21 cellular contexts compared by ENCODE assay signal in the genomic region with DNA sequence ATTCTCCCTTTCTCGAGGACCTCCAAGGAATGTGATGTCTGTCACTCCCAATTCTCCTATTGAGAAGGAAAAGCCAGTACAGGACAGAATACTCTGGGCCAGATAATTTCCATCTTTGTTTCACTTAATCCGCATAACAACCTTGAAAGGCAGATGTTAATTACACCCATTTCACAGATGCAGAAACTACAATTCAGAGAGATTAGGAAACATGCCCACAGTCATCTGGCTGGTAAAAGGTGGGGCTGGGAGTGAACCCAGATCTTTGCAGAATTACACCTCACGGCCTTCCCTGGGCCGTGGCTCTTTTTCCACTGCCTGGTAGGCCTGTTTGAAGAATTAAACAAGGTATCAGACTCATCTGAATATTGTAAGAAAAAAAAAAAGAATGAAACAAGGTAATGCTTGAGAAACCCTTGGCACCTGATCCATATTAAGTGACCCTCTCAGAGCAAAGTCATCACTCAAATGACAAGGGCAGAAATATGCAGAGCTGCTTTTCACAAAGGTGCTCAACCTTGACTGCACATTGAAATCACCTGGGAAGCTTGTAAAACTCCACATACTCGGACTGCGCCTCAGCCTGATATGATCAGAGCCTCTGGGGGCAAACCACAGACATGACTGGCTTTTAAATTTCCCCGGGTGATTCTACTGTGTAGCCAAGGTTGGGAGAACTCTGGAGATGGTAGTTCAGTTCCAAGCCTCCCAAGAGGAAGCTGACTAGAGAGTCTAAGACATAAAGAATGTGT. TPM values are rescaled to one million over a fixed set of nuclear protein-coding genes. Genes with fewer than 3 reads are reported as not detected.
DNase-seq lines count a peak whose midpoint lies in the region; ATAC-seq and TF ChIP-seq lines count a peak whose summit lies in the region.
"Had no signal": no experiment of that assay in that cellular context is flagged by ENCODE, and none has a peak within 500 bp of the region (broad histone marks: within the 10 kb centered on the region; RNA-seq: fewer than 3 reads in every experiment).

No MANE protein-coding gene starts in this region.

- no peak for TF ChIP-seq CTCF in mammary epithelial cell (conservative IDR thresholded peaks at IDR 0.05 in 1 of 2, IDR thresholded peaks at IDR 0.05 in 1 of 2; ENCODE audit: extremely low read depth in 1 of 2, insufficient read depth in 1 of 2, low read depth in 1 of 2, low read length in 2 of 2)
- TF ChIP-seq CTCF in MCF 10A (IDR thresholded peaks at IDR 0.05; ENCODE audit: unreplicated experiment) = no peak
- no peak for TF ChIP-seq CTCF in PC-9 (conservative IDR thresholded peaks at IDR 0.05)
- no peak for TF ChIP-seq CTCF in omental fat pad (IDR thresholded peaks at IDR 0.05)

- H3K36me3 Mint-ChIP-seq in MCF 10A (ENCODE audit: insufficient read depth, unreplicated experiment) = peaks cover 6% of the 10 kb centered on the region

- H3F3A ChIP-seq in PC-9 (ENCODE audit: insufficient read depth, low read depth) = peaks cover 4% of the 10 kb centered on the region; the same call in 1 of the 2 replicates

- 68% methylated on average over 7 of the region's 7 CpGs for whole genome bisulfite sequencing in mammary epithelial cell (ENCODE audit: low coverage, missing lambda C conversion rate)

- H3K4me1 ChIP-seq in mammary epithelial cell (ENCODE audit: insufficient read depth, low read length) = no peaks in the 10 kb centered on the region
- H3K4me1 ChIP-seq in PC-9 (replicated peaks; ENCODE audit: insufficient read depth) = no peaks in the 10 kb centered on the region

- BruUV-seq in mammary epithelial cell (replicated peaks; lab: Mats Ljungman, UMichigan) = no TSS peak
- no TSS peak for BruUV-seq in MCF 10A (replicated peaks; lab: Mats Ljungman, UMichigan)
- no TSS peak for BruUV-seq in PC-9 (replicated peaks; lab: Mats Ljungman, UMichigan)

- DNase-seq in mammary epithelial cell (peak; percentile 35), MCF 10A (ENCODE audit: unreplicated experiment) (no peak), PC-9 (peak; percentile 7 to 86), kidney tubule cell (ENCODE audit: low spot score) (peak; percentile 95), omental fat pad (ENCODE audit: low spot score) (no peak), RKO (ENCODE audit: low spot score) (no peak), DMS114 treated with DMSO at 0.1 percent for 48 hours (lab: John Stamatoyannopoulos, UW; ENCODE audit: unreplicated experiment) (no peak)
- DNase-seq: C1 segment of cervical spinal cord, DMS153, KBM-7, MG63, NCI-H1105, NCI-H187 treated with DMSO at 0.1 percent for 48 hours, NCI-H82 had no signal

- H3K4me3 ChIP-seq in mammary epithelial cell (replicated peaks in 1 of 3; ENCODE audit: insufficient read depth in 1 of 3, low read depth in 2 of 3, low read length in 3 of 3) (no peak overlapping the region), PC-9 (no peak overlapping the region)
- H3K4me3 ChIP-seq: GM12878, GM23338, MG63 had no signal

- H3K79me2 ChIP-seq in mammary epithelial cell (ENCODE audit: insufficient read depth, low read length) (no peaks in the 10 kb centered on the region), PC-9 (ENCODE audit: low read depth) (no peaks in the 10 kb centered on the region)

- no peaks in the 10 kb centered on the region for H3K9me2 ChIP-seq in PC-9 (ENCODE audit: insufficient read depth)

- H3K27me3 Mint-ChIP-seq in MCF 10A (ENCODE audit: insufficient read depth, unreplicated experiment) = no peaks in the 10 kb centered on the region

- no peak overlapping the region for H3K27ac ChIP-seq in mammary epithelial cell (ENCODE audit: insufficient read depth, low read depth, low read length)
- no peak overlapping the region for H3K27ac ChIP-seq in PC-9

- POLR2A ChIA-PET in MCF 10A (lab: Yijun Ruan, JAX) = interaction anchor here (0.5 kb wide), 1 partner anchor 654 kb away, joined by 3 read pairs; no protein-coding TSS in a partner anchor
- POLR2A ChIA-PET in PC-9 (lab: Charles Lee; ENCODE audit: unreplicated experiment) = no interaction called here

- no peaks in the 10 kb centered on the region for H3K4me1 Mint-ChIP-seq in MCF 10A (ENCODE audit: insufficient read depth, unreplicated experiment)

- H3K27me3 ChIP-seq in mammary epithelial cell (ENCODE audit: insufficient read depth, low read length) (no peaks in the 10 kb centered on the region), PC-9 (ENCODE audit: insufficient read depth, low read depth) (peaks cover 12% of the 10 kb centered on the region)
- H3K27me3 ChIP-seq: MG63 had no signal

- ATAC-seq in omental fat pad (ENCODE audit: low FRiP score) = no peak
- no peak for ATAC-seq in GM18909 (IDR thresholded peaks at IDR 0.05; ENCODE audit: poor library complexity, unreplicated experiment)
- ATAC-seq: GM12878, GM23338 had no signal

- H2AFZ ChIP-seq in mammary epithelial cell (ENCODE audit: low read depth, low read length) (no peak overlapping the region), PC-9 (no peak overlapping the region)
- H2AFZ ChIP-seq: GM23338 had no signal

- dilution Hi-C loops in mammary epithelial cell (cut with HindIII; ENCODE audit: low sequenced_read_pairs) = loop anchor here (5.0 to 10.0 kb wide), 2 partner anchors 61 to 67 kb away; no protein-coding TSS in a partner anchor

- H3K4me2 ChIP-seq in mammary epithelial cell (ENCODE audit: insufficient read depth, low read depth, low read length) (no peak overlapping the region), PC-9 (no peak overlapping the region)
- H3K4me2 ChIP-seq: GM23338 had no signal

- in situ Hi-C loops in mammary epithelial cell (cut with MboI; ENCODE audit: low sequenced_read_pairs in 2 of 2) = no loop called here

- H3K27ac Mint-ChIP-seq in MCF 10A (ENCODE audit: low read depth, unreplicated experiment) = no peak overlapping the region
- H3K27ac Mint-ChIP-seq: GM23338 had no signal

- H3K36me3 ChIP-seq in mammary epithelial cell (ENCODE audit: insufficient read depth, low read length) (no peaks in the 10 kb centered on the region), PC-9 (ENCODE audit: low read depth) (no peaks in the 10 kb centered on the region)
- H3K36me3 ChIP-seq: MG63 had no signal

- no peak overlapping the region for H3K4me3 Mint-ChIP-seq in MCF 10A (ENCODE audit: unreplicated experiment)
- H3K4me3 Mint-ChIP-seq: GM23338 had no signal

- intact Hi-C loops in mammary epithelial cell (cut with micrococcal nuclease) (no loop called here), MCF 10A (cut with micrococcal nuclease) (no loop called here), PC-9 (cut with micrococcal nuclease; ENCODE audit: unreplicated experiment) (no loop called here)

- no peaks in the 10 kb centered on the region for H4K20me1 ChIP-seq in mammary epithelial cell (ENCODE audit: insufficient read depth, low read length)
- H4K20me1 ChIP-seq in PC-9 (ENCODE audit: insufficient read depth) = no peaks in the 10 kb centered on the region

- CTCF ChIA-PET in mammary epithelial cell (lab: Charles Lee; ENCODE audit: low non-redundant PET) (interaction anchor here (0.5 kb wide), 1 partner anchor 54 kb away, joined by 10 read pairs; no protein-coding TSS in a partner anchor), MCF 10A (lab: Yijun Ruan, JAX) (no interaction called here), PC-9 (lab: Charles Lee) (interaction anchor here (0.7 kb wide), 1 partner anchor 521 kb away, joined by 3 read pairs; no protein-coding TSS in a partner anchor)

- no peak overlapping the region for H3K9ac ChIP-seq in mammary epithelial cell (ENCODE audit: insufficient read depth, low read length)

- H3K9me3 ChIP-seq in mammary epithelial cell (replicated peaks; ENCODE audit: insufficient read depth, low read length) (no peaks in the 10 kb centered on the region), PC-9 (ENCODE audit: insufficient read depth, low read depth) (no peaks in the 10 kb centered on the region)
- H3K9me3 ChIP-seq: MG63 had no signal

- H3K9me3 Mint-ChIP-seq in MCF 10A (ENCODE audit: unreplicated experiment) = no peaks in the 10 kb centered on the region
- H3K9me3 Mint-ChIP-seq: GM23338 had no signal

RNA-seq across cellular contexts. Expression of a gene that starts 16.6 kb away (rescaled TPM):
- total RNA-seq in mammary epithelial cell = not detected
- polyA plus RNA-seq in mammary epithelial cell = not detected
- not detected for polyA minus RNA-seq in mammary epithelial cell
- not detected in 2 replicates for total RNA-seq in MCF 10A (2022)
- total RNA-seq in PC-9 (2021) = not detected in 2 replicates
- total RNA-seq in omental fat pad = not detected
- total RNA-seq: G401, GM12878, GM23338, HT1080, NCI-H460, SK-MEL-5 had no signal
- polyA plus RNA-seq: GM12878, GM23338 had no signal

RNA-seq across cellular contexts. Expression of a gene that starts 33.0 kb away (rescaled TPM):
- total RNA-seq in mammary epithelial cell = under 1 TPM in 1 of 2 donors, not detected in 1; 0.31 TPM
- polyA plus RNA-seq in mammary epithelial cell = 0.25 TPM
- polyA minus RNA-seq in mammary epithelial cell = not detected
- 0.44 and 0.71 TPM in 2 replicates for total RNA-seq in MCF 10A (2022)
- total RNA-seq in PC-9 (2021) = 0.98 and 2.8 TPM in 2 replicates
- total RNA-seq in omental fat pad = 100 to 1,000 TPM; 106 to 221 (median 175) TPM

RNA-seq across cellular contexts. Expression of a gene that starts 39.6 kb away (rescaled TPM):
- total RNA-seq in mammary epithelial cell (1 to 10 TPM in 1 of 2 donors, under 1 TPM in 1; 0.67 to 2.8 TPM), MCF 10A (2022) (2.6 and 2.9 TPM in 2 replicates), PC-9 (2021) (3.7 TPM in 2 replicates), omental fat pad (10 to 100 TPM in 1 of 4 donors, 1 to 10 TPM in 3; 3.2 to 12.5 (median 5.4) TPM)
- 0.57 TPM for polyA plus RNA-seq in mammary epithelial cell
- not detected for polyA minus RNA-seq in mammary epithelial cell
- total RNA-seq: G401 had no signal

RNA-seq across cellular contexts. Expression of a gene that starts 50.8 kb away (rescaled TPM):
- total RNA-seq in mammary epithelial cell = 100 to 1,000 TPM in 1 of 2 donors, 10 to 100 TPM in 1; 93.5 to 186 TPM
- 168 TPM for polyA plus RNA-seq in mammary epithelial cell
- polyA minus RNA-seq in mammary epithelial cell = 236 TPM
- 220 and 232 TPM in 2 replicates for total RNA-seq in MCF 10A (2022)
- 115 and 122 TPM in 2 replicates for total RNA-seq in PC-9 (2021)
- 100 to 1,000 TPM in 1 of 4 donors, 10 to 100 TPM in 3; 72.1 to 122 (median 77.8) TPM for total RNA-seq in omental fat pad

RNA-seq across cellular contexts. Expression of a gene that starts 59.9 kb away (rescaled TPM):
- 10 to 100 TPM; 90.7 to 99.5 TPM for total RNA-seq in mammary epithelial cell
- polyA plus RNA-seq in mammary epithelial cell = 61.7 TPM
- 36.7 TPM for polyA minus RNA-seq in mammary epithelial cell
- total RNA-seq in MCF 10A (2022) = 78.8 and 81.5 TPM in 2 replicates
- total RNA-seq in PC-9 (2021) = 58.9 and 66.0 TPM in 2 replicates
- 100 to 1,000 TPM in 1 of 4 donors, 10 to 100 TPM in 3; 75.0 to 118 (median 88.7) TPM for total RNA-seq in omental fat pad

Comparison
In these comparisons a context has a peak if more than half of its experiments do, and no peak if none do; other contexts are left out.
1. DNase-seq: peak in mammary epithelial cell (single experiment), PC-9 (2 of 2) and kidney tubule cell (single experiment); none in MCF 10A (single experiment), omental fat pad (single experiment), RKO (single experiment) and DMS114 treated with DMSO at 0.1 percent for 48 hours (single experiment).
2. RNA of a gene that starts 33.0 kb away (total RNA-seq): 106 to 221 TPM in omental fat pad; 0.98 to 2.8 TPM in PC-9, 0.44 to 0.71 TPM in MCF 10A and 0.31 TPM in mammary epithelial cell; every median in the first group is over 10 times any median in the second.